Comparison of ENCODE assay signal across 16 cellular contexts in the genomic region with DNA sequence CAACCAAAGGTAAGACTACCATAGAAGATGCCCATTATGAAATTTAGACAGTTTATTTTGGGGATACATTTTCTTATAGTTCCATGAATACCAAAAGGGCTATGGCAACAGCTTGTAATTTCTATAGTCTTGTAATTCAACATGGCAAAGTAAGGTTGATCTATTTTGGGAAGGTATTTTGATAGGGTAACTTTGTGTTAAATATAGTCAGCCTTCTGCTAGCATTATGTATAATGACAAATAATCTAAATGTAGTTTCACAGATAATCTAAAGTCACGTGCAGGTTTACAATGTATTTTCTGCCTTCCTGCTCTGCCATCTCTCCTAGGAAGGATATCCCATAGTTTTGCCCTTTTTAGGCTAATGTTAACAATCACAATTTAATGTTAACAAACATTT.
A peak's percentile ranks its signal among the peaks of the same experiment; 100 is the strongest.
DNase-seq lines count a peak whose midpoint lies in the region; ATAC-seq, FAIRE-seq and TF ChIP-seq lines count a peak whose summit lies in the region.
"Had no signal": no experiment of that assay in that cellular context is flagged by ENCODE, and none has a peak within 500 bp of the region (broad histone marks: within the 10 kb centered on the region; RNA-seq: fewer than 3 reads in every experiment).

No MANE protein-coding gene starts in this region.

- H3K36me3 ChIP-seq in lower lobe of right lung, result no peaks in the 10 kb centered on the region
- H3K36me3 ChIP-seq: ovary had no signal

- no peaks in the 10 kb centered on the region for H3K9me3 ChIP-seq in lower lobe of right lung
- H3K9me3 ChIP-seq: ovary had no signal

- DNase-seq in stimulated activated naive CD8-positive, alpha-beta T cell treated with anti-CD3 and anti-CD28 coated beads, Interleukin-15, Interleukin-2, amounts not matched to agents 100 U/mL and 50 U/mL, for 24 hours, result no peak
- DNase-seq in activated CD8-positive, alpha-beta T cell treated with anti-CD3 and anti-CD28 coated beads, Interleukin-2, amount 10 ng/mL, durations not matched to agents 7 days and 5 days, result no peak
- no peak for DNase-seq in lower lobe of right lung
- DNase-seq in islet precursor cell, result no peak
- no peak for DNase-seq in NCI-H526 (lab: John Stamatoyannopoulos, UW)
- no peak for DNase-seq in HTR-8/SVneo (ENCODE audit: insufficient read length, low spot score)
- DNase-seq in COLO668 (lab: John Stamatoyannopoulos, UW; ENCODE audit: unreplicated experiment), result no peak
- DNase-seq: EL, mesenchymal stem cell, NCI-H187 treated with DMSO at 0.1 percent for 48 hours, NCI-H524, ovary, SW 1271 had no signal

- POLR2A ChIA-PET in activated CD8-positive, alpha-beta T cell treated with anti-CD3 and anti-CD28 coated beads, Interleukin-2, amount 10 ng/mL, durations not matched to agents 7 days and 5 days (lab: Charles Lee), result interaction anchor here (0.6 to 2.5 kb wide), 6 partner anchors 10 to 128 kb away, joined by 3 to 15 read pairs (median 6); no protein-coding TSS in a partner anchor

- H3K27ac Mint-ChIP-seq in stimulated activated naive CD8-positive, alpha-beta T cell treated with anti-CD3 and anti-CD28 coated beads, Interleukin-15, Interleukin-2, amounts not matched to agents 100 ng/mL and 50 ng/mL, for 24 hours, result peak overlapping the region; percentile 93
- peak overlapping the region; percentile 95 for H3K27ac Mint-ChIP-seq in activated CD8-positive, alpha-beta T cell treated with anti-CD3 and anti-CD28 coated beads, Interleukin-2, amount 10 ng/mL, durations not matched to agents 7 days and 5 days

- no peaks in the 10 kb centered on the region for H3K27me3 ChIP-seq in lower lobe of right lung (ENCODE audit: low read depth)
- H3K27me3 ChIP-seq: ovary had no signal

- CTCF ChIA-PET in activated CD8-positive, alpha-beta T cell treated with anti-CD3 and anti-CD28 coated beads, Interleukin-2, amount 10 ng/mL, durations not matched to agents 7 days and 5 days (lab: Charles Lee), result interaction anchor here (1.0 to 3.8 kb wide), 8 partner anchors 11 to 177 kb away, joined by 3 to 20 read pairs (median 4); no protein-coding TSS in a partner anchor

- H3K27ac ChIP-seq in lower lobe of right lung, result peak overlapping the region; percentile 33
- H3K27ac ChIP-seq: ovary had no signal

- peak overlapping the region; percentile 49 for H3K4me3 Mint-ChIP-seq in stimulated activated naive CD8-positive, alpha-beta T cell treated with anti-CD3 and anti-CD28 coated beads, Interleukin-15, Interleukin-2, amounts not matched to agents 100 ng/mL and 50 ng/mL, for 24 hours
- peak overlapping the region; percentile 27 for H3K4me3 Mint-ChIP-seq in activated CD8-positive, alpha-beta T cell treated with anti-CD3 and anti-CD28 coated beads, Interleukin-2, amount 10 ng/mL, durations not matched to agents 7 days and 5 days

- peaks cover 17% of the 10 kb centered on the region for H3K4me1 ChIP-seq in lower lobe of right lung

- no peaks in the 10 kb centered on the region for H3K27me3 Mint-ChIP-seq in stimulated activated naive CD8-positive, alpha-beta T cell treated with anti-CD3 and anti-CD28 coated beads, Interleukin-15, Interleukin-2, amounts not matched to agents 100 ng/mL and 50 ng/mL, for 24 hours
- no peaks in the 10 kb centered on the region for H3K27me3 Mint-ChIP-seq in activated CD8-positive, alpha-beta T cell treated with anti-CD3 and anti-CD28 coated beads, Interleukin-2, amount 10 ng/mL, durations not matched to agents 7 days and 5 days (ENCODE audit: low read depth)

- no peak for ATAC-seq in stimulated activated naive CD8-positive, alpha-beta T cell treated with anti-CD3 and anti-CD28 coated beads, Interleukin-15, Interleukin-2, amounts not matched to agents 100 U/mL and 50 U/mL, for 24 hours
- ATAC-seq in activated CD8-positive, alpha-beta T cell treated with anti-CD3 and anti-CD28 coated beads, Interleukin-2, amount 10 ng/mL, durations not matched to agents 7 days and 5 days, result no peak
- no peak for ATAC-seq in lower lobe of right lung
- ATAC-seq: Panc1 had no signal

- peaks cover 10% of the 10 kb centered on the region for H3K9me3 Mint-ChIP-seq in stimulated activated naive CD8-positive, alpha-beta T cell treated with anti-CD3 and anti-CD28 coated beads, Interleukin-15, Interleukin-2, amounts not matched to agents 100 ng/mL and 50 ng/mL, for 24 hours
- H3K9me3 Mint-ChIP-seq in activated CD8-positive, alpha-beta T cell treated with anti-CD3 and anti-CD28 coated beads, Interleukin-2, amount 10 ng/mL, durations not matched to agents 7 days and 5 days (ENCODE audit: insufficient read depth), result peaks cover 8% of the 10 kb centered on the region

- no peak for TF ChIP-seq CTCF in lower lobe of right lung (IDR thresholded peaks at IDR 0.05)

- no peak overlapping the region for H3K4me3 ChIP-seq in lower lobe of right lung
- H3K4me3 ChIP-seq: ovary had no signal

- intact Hi-C loops in lower lobe of right lung (cut with DNase I), result no loop called here

- peaks cover 11% of the 10 kb centered on the region for H3K36me3 Mint-ChIP-seq in stimulated activated naive CD8-positive, alpha-beta T cell treated with anti-CD3 and anti-CD28 coated beads, Interleukin-15, Interleukin-2, amounts not matched to agents 100 ng/mL and 50 ng/mL, for 24 hours (ENCODE audit: low read depth)
- H3K36me3 Mint-ChIP-seq in activated CD8-positive, alpha-beta T cell treated with anti-CD3 and anti-CD28 coated beads, Interleukin-2, amount 10 ng/mL, durations not matched to agents 7 days and 5 days (ENCODE audit: low read depth), result peaks cover 57% of the 10 kb centered on the region

- FAIRE-seq in HTR-8/SVneo (lab: Jason Lieb, UNC), result no peak
- FAIRE-seq: bronchial epithelial cell had no signal

- peaks cover 75% of the 10 kb centered on the region for H3K4me1 Mint-ChIP-seq in stimulated activated naive CD8-positive, alpha-beta T cell treated with anti-CD3 and anti-CD28 coated beads, Interleukin-15, Interleukin-2, amounts not matched to agents 100 ng/mL and 50 ng/mL, for 24 hours (ENCODE audit: low read depth)
- peaks cover 72% of the 10 kb centered on the region for H3K4me1 Mint-ChIP-seq in activated CD8-positive, alpha-beta T cell treated with anti-CD3 and anti-CD28 coated beads, Interleukin-2, amount 10 ng/mL, durations not matched to agents 7 days and 5 days (ENCODE audit: low read depth)
